In genomic region chr2:24050041-24050655, GRCh38 we compare ENCODE assay signal across 10 cellular contexts. TPM values are rescaled to one million over a fixed set of nuclear protein-coding genes. Genes with fewer than 3 reads are reported as not detected.
DNase-seq lines count a peak whose midpoint lies in the region; ATAC-seq and TF ChIP-seq lines count a peak whose summit lies in the region.
"Had no signal": no experiment of that assay in that cellular context is flagged by ENCODE, and none has a peak within 500 bp of the region (broad histone marks: within the 10 kb centered on the region; RNA-seq: fewer than 3 reads in every experiment).

No MANE protein-coding gene starts in this region.

- H3K27ac Mint-ChIP-seq in activated T-helper 1 cell treated with anti-CD3 and anti-CD28 coated beads, Interleukin-12 subunit alpha, Interleukin-12 subunit beta, Interleukin-2, Interleukin-4 antibody, amounts not matched to agents 30 ng/mL and 10 ng/mL and 1 ng/mL, durations not matched to agents 14 hours and 24 hours and 36 hours = no peak overlapping the region
- H3K27ac Mint-ChIP-seq: activated naive CD4-positive, alpha-beta T cell treated with anti-CD3 and anti-CD28 coated beads, Interleukin-2, amount 50 U/mL, for 24 hours; stimulated activated naive CD8-positive, alpha-beta T cell treated with anti-CD3 and anti-CD28 coated beads, Interleukin-15, Interleukin-2, amounts not matched to agents 100 ng/mL and 50 ng/mL, for 24 hours had no signal

- TF ChIP-seq CTCF in gastrocnemius medialis (IDR thresholded peaks at IDR 0.05 in 4 of 5, conservative IDR thresholded peaks at IDR 0.05 in 1 of 5) = no peak

- peaks cover 2% of the 10 kb centered on the region for H3K36me3 Mint-ChIP-seq in activated T-helper 1 cell treated with anti-CD3 and anti-CD28 coated beads, Interleukin-12 subunit alpha, Interleukin-12 subunit beta, Interleukin-2, Interleukin-4 antibody, amounts not matched to agents 30 ng/mL and 10 ng/mL and 1 ng/mL, durations not matched to agents 14 hours and 24 hours and 36 hours (ENCODE audit: low read depth)
- H3K36me3 Mint-ChIP-seq: activated naive CD4-positive, alpha-beta T cell treated with anti-CD3 and anti-CD28 coated beads, Interleukin-2, amount 50 U/mL, for 24 hours had no signal

- H3K9me3 Mint-ChIP-seq in activated T-helper 1 cell treated with anti-CD3 and anti-CD28 coated beads, Interleukin-12 subunit alpha, Interleukin-12 subunit beta, Interleukin-2, Interleukin-4 antibody, amounts not matched to agents 30 ng/mL and 10 ng/mL and 1 ng/mL, durations not matched to agents 14 hours and 24 hours and 36 hours = no peaks in the 10 kb centered on the region
- H3K9me3 Mint-ChIP-seq: activated naive CD4-positive, alpha-beta T cell treated with anti-CD3 and anti-CD28 coated beads, Interleukin-2, amount 50 U/mL, for 24 hours; stimulated activated naive CD8-positive, alpha-beta T cell treated with anti-CD3 and anti-CD28 coated beads, Interleukin-15, Interleukin-2, amounts not matched to agents 100 ng/mL and 50 ng/mL, for 24 hours had no signal

- no peaks in the 10 kb centered on the region for H3K9me3 ChIP-seq in gastrocnemius medialis

- peak overlapping the region; percentile 69 to 92 (median 77) for H3K4me3 ChIP-seq in gastrocnemius medialis

- DNase-seq in Right ventricle myocardium superior (peak; percentile 56), Right ventricle myocardium inferior (ENCODE audit: missing footprints) (no peak), hepatic stellate cell (ENCODE audit: low spot score) (peak; percentile 19), gastrocnemius medialis (peak in 1 of 2 donors; percentile 5), SHP77 treated with DMSO at 0.1 percent for 48 hours (lab: John Stamatoyannopoulos, UW) (no peak)
- DNase-seq in activated T-helper 1 cell treated with anti-CD3 and anti-CD28 coated beads, Interleukin-12 subunit alpha, Interleukin-12 subunit beta, Interleukin-2, Interleukin-4 antibody, amounts not matched to agents 30 ng/mL and 10 ng/mL and 1 ng/mL, durations not matched to agents 14 hours and 24 hours and 36 hours (ENCODE audit: low spot score) = no peak
- no peak for DNase-seq in effector CD4-positive, alpha-beta T cell

- peaks cover 4% of the 10 kb centered on the region for H3K27me3 Mint-ChIP-seq in activated T-helper 1 cell treated with anti-CD3 and anti-CD28 coated beads, Interleukin-12 subunit alpha, Interleukin-12 subunit beta, Interleukin-2, Interleukin-4 antibody, amounts not matched to agents 30 ng/mL and 10 ng/mL and 1 ng/mL, durations not matched to agents 14 hours and 24 hours and 36 hours (ENCODE audit: insufficient read depth)

- TF ChIP-seq POLR2A in gastrocnemius medialis (IDR thresholded peaks at IDR 0.05) = no peak

- ATAC-seq in Right ventricle myocardium superior (ENCODE audit: poor library complexity) (peak; percentile 13), Right ventricle myocardium inferior (no peak), gastrocnemius medialis (no peak), GM19324 (IDR thresholded peaks at IDR 0.05; ENCODE audit: low FRiP score, unreplicated experiment) (no peak)

- peak overlapping the region; percentile 81 for H3K4me3 Mint-ChIP-seq in activated T-helper 1 cell treated with anti-CD3 and anti-CD28 coated beads, Interleukin-12 subunit alpha, Interleukin-12 subunit beta, Interleukin-2, Interleukin-4 antibody, amounts not matched to agents 30 ng/mL and 10 ng/mL and 1 ng/mL, durations not matched to agents 14 hours and 24 hours and 36 hours
- H3K4me3 Mint-ChIP-seq: activated naive CD4-positive, alpha-beta T cell treated with anti-CD3 and anti-CD28 coated beads, Interleukin-2, amount 50 U/mL, for 24 hours; stimulated activated naive CD8-positive, alpha-beta T cell treated with anti-CD3 and anti-CD28 coated beads, Interleukin-15, Interleukin-2, amounts not matched to agents 100 ng/mL and 50 ng/mL, for 24 hours had no signal

- peaks cover 19% of the 10 kb centered on the region for H3K4me1 Mint-ChIP-seq in activated T-helper 1 cell treated with anti-CD3 and anti-CD28 coated beads, Interleukin-12 subunit alpha, Interleukin-12 subunit beta, Interleukin-2, Interleukin-4 antibody, amounts not matched to agents 30 ng/mL and 10 ng/mL and 1 ng/mL, durations not matched to agents 14 hours and 24 hours and 36 hours (ENCODE audit: low read depth)

- peaks cover 8 to 21% (median 18%) of the 10 kb centered on the region in 3 donors for H3K27me3 ChIP-seq in gastrocnemius medialis

- H3K27ac ChIP-seq in gastrocnemius medialis = peak overlapping the region; percentile 37 to 63 (median 46)

- intact Hi-C loops in Right ventricle myocardium superior (cut with DNase I) (no loop called here), Right ventricle myocardium inferior (cut with DNase I) (no loop called here), gastrocnemius medialis (cut with DNase I; ENCODE audit: low total_unique reads) (no loop called here)
- intact Hi-C loops in activated T-helper 1 cell treated with anti-CD3 and anti-CD28 coated beads, Interleukin-12 subunit alpha, Interleukin-12 subunit beta, Interleukin-2, Interleukin-4 antibody, amounts not matched to agents 30 ng/mL and 10 ng/mL and 1 ng/mL, durations not matched to agents 14 hours and 24 hours and 36 hours (cut with micrococcal nuclease) = no loop called here

- H3K36me3 ChIP-seq in gastrocnemius medialis = no peaks in the 10 kb centered on the region

- in situ Hi-C loops in gastrocnemius medialis (cut with MboI; ENCODE audit: low sequenced_read_pairs in 4 of 4) = no loop called here

- peaks cover 19 to 27% of the 10 kb centered on the region in 2 donors for H3K4me1 ChIP-seq in gastrocnemius medialis

RNA-seq across cellular contexts. Expression of gene FKBP1B, which starts 0.6 kb away (rescaled TPM):
- total RNA-seq in Right ventricle myocardium superior = 3.1 TPM
- 3.1 TPM for total RNA-seq in Right ventricle myocardium inferior
- total RNA-seq in activated T-helper 1 cell treated with anti-CD3 and anti-CD28 coated beads, Interleukin-12 subunit alpha, Interleukin-12 subunit beta, Interleukin-2, Interleukin-4 antibody, amounts not matched to agents 30 ng/mL and 10 ng/mL and 1 ng/mL, durations not matched to agents 14 hours and 24 hours and 36 hours = 0.47 and 0.71 TPM in 2 replicates
- 1 to 10 TPM in 2 of 4 donors, under 1 TPM in 1, not detected in 1; 0.91 to 2.9 (median 1.5) TPM for total RNA-seq in gastrocnemius medialis

RNA-seq across cellular contexts. Expression of gene WDCP, which starts 3.0 kb away (rescaled TPM):
- 7.3 TPM for total RNA-seq in Right ventricle myocardium superior
- 8.1 TPM for total RNA-seq in Right ventricle myocardium inferior
- total RNA-seq in activated T-helper 1 cell treated with anti-CD3 and anti-CD28 coated beads, Interleukin-12 subunit alpha, Interleukin-12 subunit beta, Interleukin-2, Interleukin-4 antibody, amounts not matched to agents 30 ng/mL and 10 ng/mL and 1 ng/mL, durations not matched to agents 14 hours and 24 hours and 36 hours = 21.9 and 23.1 TPM in 2 replicates
- 1 to 10 TPM; 4.8 to 8.4 (median 8.3) TPM for total RNA-seq in gastrocnemius medialis

RNA-seq across cellular contexts. Expression of gene SF3B6, which starts 26.0 kb away (rescaled TPM):
- total RNA-seq in Right ventricle myocardium superior = 47.7 TPM
- total RNA-seq in Right ventricle myocardium inferior = 53.7 TPM
- 128 and 145 TPM in 2 replicates for total RNA-seq in activated T-helper 1 cell treated with anti-CD3 and anti-CD28 coated beads, Interleukin-12 subunit alpha, Interleukin-12 subunit beta, Interleukin-2, Interleukin-4 antibody, amounts not matched to agents 30 ng/mL and 10 ng/mL and 1 ng/mL, durations not matched to agents 14 hours and 24 hours and 36 hours
- 10 to 100 TPM; 55.2 to 88.1 (median 70.5) TPM for total RNA-seq in gastrocnemius medialis

RNA-seq across cellular contexts. Expression of gene TP53I3, which starts 34.5 kb away (rescaled TPM):
- total RNA-seq in Right ventricle myocardium superior (15.4 TPM), Right ventricle myocardium inferior (17.2 TPM), gastrocnemius medialis (1 to 10 TPM; 3.3 to 7.6 (median 4.9) TPM)
- 0.70 and 0.96 TPM in 2 replicates for total RNA-seq in activated T-helper 1 cell treated with anti-CD3 and anti-CD28 coated beads, Interleukin-12 subunit alpha, Interleukin-12 subunit beta, Interleukin-2, Interleukin-4 antibody, amounts not matched to agents 30 ng/mL and 10 ng/mL and 1 ng/mL, durations not matched to agents 14 hours and 24 hours and 36 hours

RNA-seq across cellular contexts. Expression of gene MFSD2B, which starts 40.3 kb away (rescaled TPM):
- total RNA-seq in Right ventricle myocardium superior (not detected), Right ventricle myocardium inferior (not detected), gastrocnemius medialis (not detected)
- total RNA-seq in activated T-helper 1 cell treated with anti-CD3 and anti-CD28 coated beads, Interleukin-12 subunit alpha, Interleukin-12 subunit beta, Interleukin-2, Interleukin-4 antibody, amounts not matched to agents 30 ng/mL and 10 ng/mL and 1 ng/mL, durations not matched to agents 14 hours and 24 hours and 36 hours = 0.12 TPM in 1 of 2 replicates, not detected in the other

Comparison
In these comparisons a context has a peak if more than half of its experiments do, and no peak if none do; other contexts are left out.
1. DNase-seq: peak in Right ventricle myocardium superior (single experiment) and hepatic stellate cell (single experiment); none in Right ventricle myocardium inferior (single experiment), activated T-helper 1 cell treated with anti-CD3 and anti-CD28 coated beads, Interleukin-12 subunit alpha, Interleukin-12 subunit beta, Interleukin-2, Interleukin-4 antibody, amounts not matched to agents 30 ng/mL and 10 ng/mL and 1 ng/mL, durations not matched to agents 14 hours and 24 hours and 36 hours (single experiment), effector CD4-positive, alpha-beta T cell (single experiment) and SHP77 treated with DMSO at 0.1 percent for 48 hours (single experiment).